ENCODE assay signal across 19 cellular contexts in the genomic region with DNA sequence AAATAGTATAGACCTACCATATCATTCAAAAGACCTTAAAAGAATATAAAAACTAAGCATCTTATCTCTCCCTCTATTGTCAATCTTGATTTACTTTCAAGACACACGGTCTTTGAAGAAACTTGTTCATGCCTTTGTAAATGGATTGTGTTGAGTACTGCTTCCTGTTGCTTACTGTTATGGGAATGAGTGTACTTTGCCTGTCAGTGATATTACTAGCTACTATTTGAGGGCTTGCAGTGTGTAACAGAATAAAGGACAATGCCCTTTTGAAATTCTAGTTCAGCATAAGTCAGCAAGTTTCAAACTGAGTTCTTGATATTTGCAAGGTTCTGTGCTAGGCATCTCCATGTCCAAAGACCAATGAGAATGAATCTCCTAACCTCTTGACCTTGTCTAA. TPM values are rescaled to one million over a fixed set of nuclear protein-coding genes. Genes with fewer than 3 reads are reported as not detected.
DNase-seq lines count a peak whose midpoint lies in the region; ATAC-seq and TF ChIP-seq lines count a peak whose summit lies in the region.
"Had no signal": no experiment of that assay in that cellular context is flagged by ENCODE, and none has a peak within 500 bp of the region (broad histone marks: within the 10 kb centered on the region; RNA-seq: fewer than 3 reads in every experiment).

No MANE protein-coding gene starts in this region.

- H2AFZ ChIP-seq in mesenchymal stem cell (ENCODE audit: low read depth, low read length) (no peak overlapping the region), smooth muscle cell (ENCODE audit: low read depth) (no peak overlapping the region)

- no peaks in the 10 kb centered on the region for H3K36me3 Mint-ChIP-seq in WTC11
- H3K36me3 Mint-ChIP-seq: CD8-positive, alpha-beta memory T cell had no signal

- H3K79me1 ChIP-seq in mesenchymal stem cell (replicated peaks; ENCODE audit: low read length, poor library complexity, severe bottlenecking), result peaks cover 4% of the 10 kb centered on the region

- H2BK120ac ChIP-seq in mesenchymal stem cell (ENCODE audit: low read depth, low read length), result no peak overlapping the region

- H3K4me2 ChIP-seq in mesenchymal stem cell (ENCODE audit: low read length, poor library complexity, severe bottlenecking) (no peak overlapping the region), smooth muscle cell (no peak overlapping the region)
- H3K4me2 ChIP-seq: SK-N-SH had no signal

- H3K27ac ChIP-seq in mesenchymal stem cell (ENCODE audit: low read length, poor library complexity, severe bottlenecking), result no peak overlapping the region
- H3K27ac ChIP-seq in smooth muscle cell (ENCODE audit: low read depth), result no peak overlapping the region
- H3K27ac ChIP-seq: C4-2B had no signal

- H3K9me3 ChIP-seq in mesenchymal stem cell (ENCODE audit: control insufficient read depth, low read length), result no peaks in the 10 kb centered on the region
- no peaks in the 10 kb centered on the region for H3K9me3 ChIP-seq in smooth muscle cell (replicated peaks; ENCODE audit: low read depth)
- H3K9me3 ChIP-seq: SK-N-SH had no signal

- H3K18ac ChIP-seq in mesenchymal stem cell (ENCODE audit: low read depth in 1 of 2, low read length in 2 of 2), result no peak overlapping the region

- H3K4me3 ChIP-seq in fibroblast of pulmonary artery (replicated peaks; ENCODE audit: low read depth, low read length), result no peak overlapping the region
- H3K4me3 ChIP-seq in mesenchymal stem cell (ENCODE audit: insufficient read depth in 1 of 2, low read depth in 1 of 2, low read length in 2 of 2), result no peak overlapping the region
- H3K4me3 ChIP-seq in smooth muscle cell, result no peak overlapping the region

- H2AK5ac ChIP-seq in mesenchymal stem cell (ENCODE audit: low read length, severe bottlenecking), result no peak overlapping the region

- peaks cover 46% of the 10 kb centered on the region for H4K20me1 ChIP-seq in smooth muscle cell (ENCODE audit: low read depth)

- H2BK15ac ChIP-seq in mesenchymal stem cell (ENCODE audit: low read depth, poor library complexity, severe bottlenecking), result no peak overlapping the region

- peak overlapping the region; percentile 40 for H3K27ac Mint-ChIP-seq in WTC11
- H3K27ac Mint-ChIP-seq: CD8-positive, alpha-beta memory T cell had no signal

- H4K8ac ChIP-seq in mesenchymal stem cell (ENCODE audit: low read length), result no peak overlapping the region

- H4K91ac ChIP-seq in mesenchymal stem cell (ENCODE audit: low read length), result no peak overlapping the region

- no peaks in the 10 kb centered on the region for H3K4me1 ChIP-seq in mesenchymal stem cell (ENCODE audit: control insufficient read depth, insufficient read depth, low read depth, low read length)
- H3K4me1 ChIP-seq in smooth muscle cell (ENCODE audit: low read depth), result no peaks in the 10 kb centered on the region

- no peaks in the 10 kb centered on the region for H3K9me3 Mint-ChIP-seq in WTC11
- H3K9me3 Mint-ChIP-seq: CD8-positive, alpha-beta memory T cell had no signal

- no peak overlapping the region for H2BK5ac ChIP-seq in mesenchymal stem cell (ENCODE audit: low read depth, low read length, poor library complexity, severe bottlenecking)

- no peak overlapping the region for H2BK12ac ChIP-seq in mesenchymal stem cell (ENCODE audit: low read length in 2 of 2)

- DNase-seq in COLO829 (ENCODE audit: low spot score), result peak; percentile 50
- DNase-seq in WTC11 (ENCODE audit: low spot score), result no peak
- DNase-seq in fibroblast of pulmonary artery (ENCODE audit: low read depth), result peak; percentile 6
- DNase-seq in mesenchymal stem cell, result peak; percentile 3
- no peak for DNase-seq in medulla oblongata (ENCODE audit: extremely low spot score)
- no peak for DNase-seq in activated CD4-positive, alpha-beta T cell treated with anti-CD3 and anti-CD28 coated beads for 48 hours
- no peak for DNase-seq in SHP77 (lab: John Stamatoyannopoulos, UW)
- no peak for DNase-seq in smooth muscle cell (lab: John Stamatoyannopoulos, UW; ENCODE audit: unreplicated experiment)
- DNase-seq: CD8-positive, alpha-beta memory T cell; Kasumi-1; NCI-H1417; NCI-H1694 treated with DMSO at 0.1 percent for 48 hours; NCI-H2081 treated with DMSO at 0.1 percent for 48 hours; NCI-H446; NCI-H526 treated with DMSO at 0.1 percent for 48 hours; PC-3; Right ventricle myocardium superior; SK-N-SH had no signal

- peaks cover 23% of the 10 kb centered on the region for H3K4me1 Mint-ChIP-seq in WTC11
- H3K4me1 Mint-ChIP-seq: CD8-positive, alpha-beta memory T cell had no signal

- no peaks in the 10 kb centered on the region for H3K36me3 ChIP-seq in mesenchymal stem cell (ENCODE audit: control insufficient read depth in 1 of 2, insufficient read depth in 2 of 2, low read depth in 1 of 2, low read length in 2 of 2)
- H3K36me3 ChIP-seq in smooth muscle cell (ENCODE audit: low read depth), result no peaks in the 10 kb centered on the region

- no peak overlapping the region for H3K14ac ChIP-seq in mesenchymal stem cell (ENCODE audit: low read length in 2 of 2)

- H3K23ac ChIP-seq in mesenchymal stem cell (ENCODE audit: low read length in 2 of 2), result no peak overlapping the region

- no peak overlapping the region for H3K4ac ChIP-seq in mesenchymal stem cell (ENCODE audit: low read depth in 1 of 2, low read length in 2 of 2)

- H3K79me2 ChIP-seq in smooth muscle cell (ENCODE audit: low read depth), result peaks cover 47% of the 10 kb centered on the region

- peak overlapping the region; percentile 39; the same call in 1 of the 2 replicates for H3K4me3 Mint-ChIP-seq in WTC11
- H3K4me3 Mint-ChIP-seq: CD8-positive, alpha-beta memory T cell had no signal

- no peaks in the 10 kb centered on the region for H3K27me3 Mint-ChIP-seq in WTC11 (ENCODE audit: low read depth)
- H3K27me3 Mint-ChIP-seq: CD8-positive, alpha-beta memory T cell had no signal

- no peaks in the 10 kb centered on the region for H3F3A ChIP-seq in smooth muscle cell (ENCODE audit: low read depth)

- POLR2A ChIA-PET in WTC11 (lab: Charles Lee), result no interaction called here

- CTCF ChIA-PET in WTC11 (lab: Charles Lee), result no interaction called here

- ATAC-seq in WTC11, result no peak
- ATAC-seq: PC-3 had no signal

- no peak for TF ChIP-seq CTCF in WTC11 (IDR thresholded peaks at IDR 0.05)
- no peak for TF ChIP-seq CTCF in fibroblast of pulmonary artery (IDR thresholded peaks at IDR 0.05; ENCODE audit: low read length, missing control alignments)
- no peak for TF ChIP-seq CTCF in smooth muscle cell (IDR thresholded peaks at IDR 0.05; ENCODE audit: borderline replicate concordance, insufficient read depth, poor library complexity, severe bottlenecking)

- H3K9ac ChIP-seq in mesenchymal stem cell (ENCODE audit: low read length) (no peak overlapping the region), smooth muscle cell (ENCODE audit: low read depth) (no peak overlapping the region)
- H3K9ac ChIP-seq: SK-N-SH had no signal

- H3K27me3 ChIP-seq in mesenchymal stem cell (ENCODE audit: control insufficient read depth in 1 of 2, insufficient read depth in 1 of 2, low read length in 2 of 2) (no peaks in the 10 kb centered on the region), smooth muscle cell (ENCODE audit: low read depth) (no peaks in the 10 kb centered on the region)

- WGBS in mesenchymal stem cell, result 17% methylated on average over 1 of the region's 1 CpG
- 39% methylated on average over 1 of the region's 1 CpG for whole genome bisulfite sequencing in smooth muscle cell (ENCODE audit: low lambda C conversion rate)

TF ChIP-seq in WTC11, 78 proteins besides CTCF, POLR2A, EP300 and RAD21 (continues in another document):
- TF ChIP-seq GTF2I (CRISPR knock-in tag; conservative IDR thresholded peaks at IDR 0.05) (no peak), EMX1 (CRISPR knock-in tag; IDR thresholded peaks at IDR 0.05) (no peak), ZNF416 (CRISPR knock-in tag; IDR thresholded peaks at IDR 0.05) (no peak), SMAD3 (CRISPR knock-in tag; IDR thresholded peaks at IDR 0.05; ENCODE audit: borderline replicate concordance) (no peak), ZNF671 (CRISPR knock-in tag; IDR thresholded peaks at IDR 0.05) (no peak), SP1 (CRISPR knock-in tag; conservative IDR thresholded peaks at IDR 0.05) (no peak), HMGA2 (CRISPR knock-in tag; IDR thresholded peaks at IDR 0.05) (no peak)
- TF ChIP-seq, protein P1, sequence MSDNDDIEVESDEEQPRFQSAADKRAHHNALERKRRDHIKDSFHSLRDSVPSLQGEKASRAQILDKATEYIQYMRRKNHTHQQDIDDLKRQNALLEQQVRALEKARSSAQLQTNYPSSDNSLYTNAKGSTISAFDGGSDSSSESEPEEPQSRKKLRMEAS (CRISPR knock-in tag; IDR thresholded peaks at IDR 0.05), result no peak
- TF ChIP-seq, protein P2, sequence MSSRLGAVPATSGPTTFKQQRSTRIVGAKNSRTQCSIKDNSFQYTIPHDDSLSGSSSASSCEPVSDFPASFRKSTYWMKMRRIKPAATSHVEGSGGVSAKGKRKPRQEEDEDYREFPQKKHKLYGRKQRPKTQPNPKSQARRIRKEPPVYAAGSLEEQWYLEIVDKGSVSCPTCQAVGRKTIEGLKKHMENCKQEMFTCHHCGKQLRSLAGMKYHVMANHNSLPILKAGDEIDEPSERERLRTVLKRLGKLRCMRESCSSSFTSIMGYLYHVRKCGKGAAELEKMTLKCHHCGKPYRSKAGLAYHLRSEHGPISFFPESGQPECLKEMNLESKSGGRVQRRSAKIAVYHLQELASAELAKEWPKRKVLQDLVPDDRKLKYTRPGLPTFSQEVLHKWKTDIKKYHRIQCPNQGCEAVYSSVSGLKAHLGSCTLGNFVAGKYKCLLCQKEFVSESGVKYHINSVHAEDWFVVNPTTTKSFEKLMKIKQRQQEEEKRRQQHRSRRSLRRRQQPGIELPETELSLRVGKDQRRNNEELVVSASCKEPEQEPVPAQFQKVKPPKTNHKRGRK (CRISPR knock-in tag; IDR thresholded peaks at IDR 0.05; ENCODE audit: borderline replicate concordance), result no peak

RNA-seq across cellular contexts. Expression of a gene that starts 36.0 kb away (rescaled TPM):
- 13.0 to 13.6 TPM (median 13.3 TPM) in 3 replicates for total RNA-seq in WTC11 (2021)
- polyA plus RNA-seq in mesenchymal stem cell (2013, experiment 1 of 2), result 2.9 TPM
- 3.0 TPM for polyA plus RNA-seq in mesenchymal stem cell (2013, experiment 2 of 2)
- total RNA-seq in smooth muscle cell, result 13.7 and 14.4 TPM in 2 replicates
- 3.4 and 4.8 TPM in 2 replicates for polyA plus RNA-seq in smooth muscle cell

Comparison
In these comparisons a context has a peak if more than half of its experiments do, and no peak if none do; other contexts are left out.
1. DNase-seq: peak in COLO829 (single experiment), fibroblast of pulmonary artery (single experiment) and mesenchymal stem cell (single experiment); none in WTC11 (single experiment), medulla oblongata (single experiment), activated CD4-positive, alpha-beta T cell treated with anti-CD3 and anti-CD28 coated beads for 48 hours (single experiment), SHP77 (0 of 2) and smooth muscle cell (single experiment).